In the genomic region with DNA sequence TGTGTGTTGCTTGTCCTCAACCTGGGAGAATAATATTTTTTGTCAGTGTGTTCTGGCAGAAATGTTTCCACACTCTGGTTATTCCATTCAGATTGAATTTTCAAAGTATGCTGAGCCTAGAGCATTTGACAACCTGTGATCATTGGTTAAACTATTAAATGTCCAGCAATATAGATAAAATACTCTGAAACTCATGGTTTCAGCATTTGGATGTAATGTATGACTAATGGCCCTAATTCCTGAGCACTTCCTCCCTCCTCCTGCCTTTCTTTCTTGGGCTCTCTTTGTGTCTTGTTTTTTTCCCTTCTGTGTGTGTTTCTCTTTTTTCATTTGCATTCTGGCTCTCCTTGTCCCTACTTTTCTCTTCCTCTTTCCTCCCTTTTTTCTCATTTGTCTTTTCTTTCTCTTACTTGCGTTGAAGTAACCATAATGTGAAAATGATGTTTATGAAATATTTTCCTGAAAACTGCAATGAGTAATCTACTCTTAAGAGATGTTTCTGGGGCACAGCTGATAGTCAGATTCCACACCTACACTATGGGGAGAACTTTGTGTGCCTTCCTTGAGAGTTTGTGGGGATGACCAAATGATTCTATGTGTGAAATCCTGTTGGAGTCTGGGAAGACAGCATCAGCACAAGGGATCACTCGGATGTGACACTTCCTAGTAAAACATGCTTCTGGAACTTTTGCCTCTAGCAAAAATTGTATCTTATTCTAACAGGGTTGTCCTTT, we compare ENCODE assay signal across 20 cellular contexts.
DNase-seq lines count a peak whose midpoint lies in the region; ATAC-seq lines count a peak whose summit lies in the region.
"Had no signal": no experiment of that assay in that cellular context is flagged by ENCODE, and none has a peak within 500 bp of the region (broad histone marks: within the 10 kb centered on the region; RNA-seq: fewer than 3 reads in every experiment).

No MANE protein-coding gene starts in this region.

- in situ Hi-C loops in G401 (cut with HindIII; ENCODE audit: low sequenced_read_pairs): no loop called here

- ATAC-seq in GM18907 (IDR thresholded peaks at IDR 0.05; ENCODE audit: unreplicated experiment): no peak
- ATAC-seq: activated naive CD4-positive, alpha-beta T cell treated with anti-CD3 and anti-CD28 coated beads, Interleukin-2, amount 50 U/mL, for 72 hours; mucosa of descending colon; stimulated activated effector memory CD8-positive, alpha-beta T cell treated with anti-CD3 and anti-CD28 coated beads, Interleukin-12 subunit alpha, Interleukin-12 subunit beta, amount 100 ng/mL, for 72 hours had no signal

- DNase-seq in HS-5 (ENCODE audit: low read depth): peak; percentile 48
- peak; percentile 36 for DNase-seq in astrocyte of the hippocampus (ENCODE audit: low read depth, low spot score)
- peak; percentile 77 for DNase-seq in iris pigment epithelial cell (ENCODE audit: low read depth)
- peak; percentile 19 for DNase-seq in stromal cell of bone marrow (ENCODE audit: low read depth)
- DNase-seq in G401 (ENCODE audit: low spot score): no peak
- DNase-seq in activated CD8-positive, alpha-beta memory T cell treated with anti-CD3 and anti-CD28 coated beads, Interleukin-2, amount 50 U/mL, for 4 hours: no peak
- DNase-seq: activated T-cell treated with anti-CD3 and anti-CD28 coated beads, Interleukin-2, amount 50 U/mL, for 1 hour; DMS53; H9; mucosa of descending colon; NCI-H1417; NCI-H2171 treated with DMSO at 0.1 percent for 48 hours; NCI-H748 treated with DMSO at 0.1 percent for 48 hours; ovary; Peyer's patch; small intestine; tibial artery had no signal

Comparison
In these comparisons a context has a peak if more than half of its experiments do, and no peak if none do; other contexts are left out.
1. DNase-seq: peak in HS-5 (single experiment), astrocyte of the hippocampus (single experiment), iris pigment epithelial cell (single experiment) and stromal cell of bone marrow (single experiment); none in G401 (single experiment) and activated CD8-positive, alpha-beta memory T cell treated with anti-CD3 and anti-CD28 coated beads, Interleukin-2, amount 50 U/mL, for 4 hours (single experiment).